In the genomic region with DNA sequence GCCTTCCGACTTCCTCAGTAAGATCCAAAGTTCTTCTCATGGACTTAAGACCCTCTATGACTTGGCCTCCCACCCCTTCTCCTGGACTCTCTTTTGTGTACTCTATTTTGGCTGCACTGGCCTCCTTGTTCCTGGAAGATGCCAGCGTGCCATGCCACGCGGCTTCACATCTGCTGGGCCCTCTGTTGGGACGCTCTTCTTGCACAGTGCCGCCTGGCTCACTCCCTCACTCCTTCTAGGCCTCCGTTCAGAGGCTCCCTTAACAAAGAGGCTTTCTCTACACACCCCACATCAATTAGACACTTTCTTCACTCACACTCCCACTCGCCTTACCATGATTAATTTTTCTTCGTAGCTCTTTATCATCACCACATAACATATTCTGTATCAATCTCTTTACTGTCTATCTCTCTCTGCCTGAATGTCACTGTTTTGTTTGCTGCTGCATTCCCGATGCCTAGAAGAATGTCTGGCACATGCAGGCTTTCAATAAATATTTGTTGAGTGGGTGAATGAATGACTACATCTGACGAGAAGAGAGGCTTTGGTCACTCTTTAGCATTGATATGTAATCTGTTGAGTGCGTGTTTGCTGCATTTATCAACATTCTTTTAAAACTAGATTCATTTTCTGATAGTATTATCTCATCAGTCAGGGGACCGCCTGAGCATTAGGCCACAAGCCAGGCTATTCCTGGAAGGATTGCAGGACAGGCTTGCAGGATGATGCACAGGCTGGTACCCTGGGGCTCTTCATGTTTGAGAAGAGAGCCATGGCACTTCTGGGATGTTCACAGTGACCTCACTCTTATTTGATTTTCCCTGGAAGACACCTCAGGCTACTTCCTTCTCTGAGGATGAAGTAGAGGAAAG, we compare ENCODE assay signal across 20 cellular contexts.
DNase-seq lines count a peak whose midpoint lies in the region; ATAC-seq and TF ChIP-seq lines count a peak whose summit lies in the region.
"Had no signal": no experiment of that assay in that cellular context is flagged by ENCODE, and none has a peak within 500 bp of the region (broad histone marks: within the 10 kb centered on the region; RNA-seq: fewer than 3 reads in every experiment).

No MANE protein-coding gene starts in this region.

- H3K4me3 ChIP-seq in adipocyte (ENCODE audit: low read length) (no peak overlapping the region), foreskin fibroblast (ENCODE audit: low read depth in 1 of 2, low read length in 2 of 2) (no peak overlapping the region), stomach (no peak overlapping the region), PC-9 (no peak overlapping the region)
- H3K4me3 ChIP-seq: BLaER1, dorsolateral prefrontal cortex, sigmoid colon had no signal

- H3K4me1 ChIP-seq in adipocyte (ENCODE audit: control insufficient read depth, insufficient read depth, low read length): peaks cover 54% of the 10 kb centered on the region
- peaks cover 0 to 19% (median 12%) of the 10 kb centered on the region in 4 donors for H3K4me1 ChIP-seq in stomach
- H3K4me1 ChIP-seq in PC-9 (replicated peaks; ENCODE audit: insufficient read depth): no peaks in the 10 kb centered on the region

- no TSS peak for BruUV-seq in PC-9 (replicated peaks; lab: Mats Ljungman, UMichigan)

- no peak for ATAC-seq in GM21786 (IDR thresholded peaks at IDR 0.05; ENCODE audit: unreplicated experiment)

- TF ChIP-seq POLR2A in stomach (IDR thresholded peaks at IDR 0.05): no peak

- POLR2A ChIA-PET in PC-9 (lab: Charles Lee; ENCODE audit: unreplicated experiment): no interaction called here

- no peaks in the 10 kb centered on the region for H3F3A ChIP-seq in PC-9 (ENCODE audit: insufficient read depth, low read depth)

- CTCF ChIA-PET in PC-9 (lab: Charles Lee): no interaction called here

- H4K20me1 ChIP-seq in PC-9 (ENCODE audit: insufficient read depth): no peaks in the 10 kb centered on the region
- H4K20me1 ChIP-seq: BLaER1 had no signal

- no peak overlapping the region for H3K4me2 ChIP-seq in PC-9
- H3K4me2 ChIP-seq: BLaER1 had no signal

- whole genome bisulfite sequencing in stomach, 5 donors: 57 to 66% (median 61%) methylated on average over 13 of the region's 13 CpGs

- H3K27ac ChIP-seq in stomach (peak overlapping the region in 3 of 5 donors; percentile 35 to 42 (median 41)), PC-9 (no peak overlapping the region)
- H3K27ac ChIP-seq: BLaER1, dorsolateral prefrontal cortex, neutrophil, sigmoid colon had no signal

- TF ChIP-seq CTCF in foreskin fibroblast (IDR thresholded peaks at IDR 0.05; ENCODE audit: low read depth, low read length) (no peak), stomach (IDR thresholded peaks at IDR 0.05) (no peak), PC-9 (conservative IDR thresholded peaks at IDR 0.05) (no peak)

- H3K9me3 ChIP-seq in adipocyte (ENCODE audit: control insufficient read depth, low read length): no peaks in the 10 kb centered on the region
- H3K9me3 ChIP-seq in stomach: no peaks in the 10 kb centered on the region
- H3K9me3 ChIP-seq in PC-9 (ENCODE audit: insufficient read depth, low read depth): no peaks in the 10 kb centered on the region
- H3K9me3 ChIP-seq: BLaER1, neutrophil, sigmoid colon had no signal

- H3K27me3 ChIP-seq in adipocyte (replicated peaks; ENCODE audit: control insufficient read depth, insufficient read depth, low read length) (no peaks in the 10 kb centered on the region), stomach (no peaks in the 10 kb centered on the region), PC-9 (ENCODE audit: insufficient read depth, low read depth) (no peaks in the 10 kb centered on the region)
- H3K27me3 ChIP-seq: BLaER1, dorsolateral prefrontal cortex, sigmoid colon had no signal

- H3K36me3 ChIP-seq in adipocyte (ENCODE audit: control insufficient read depth, insufficient read depth, low read length, severe bottlenecking) (no peaks in the 10 kb centered on the region), stomach (no peaks in the 10 kb centered on the region), PC-9 (ENCODE audit: low read depth) (no peaks in the 10 kb centered on the region)
- H3K36me3 ChIP-seq: BLaER1, neutrophil, sigmoid colon had no signal

- intact Hi-C loops in stomach (cut with DNase I; ENCODE audit: low total_unique reads) (no loop called here), PC-9 (cut with micrococcal nuclease; ENCODE audit: unreplicated experiment) (no loop called here)

- no peaks in the 10 kb centered on the region for H3K9me2 ChIP-seq in PC-9 (ENCODE audit: insufficient read depth)

- H2AFZ ChIP-seq in PC-9: no peak overlapping the region

- no peaks in the 10 kb centered on the region for H3K79me2 ChIP-seq in PC-9 (ENCODE audit: low read depth)

- no peak for TF ChIP-seq EP300 in stomach (IDR thresholded peaks at IDR 0.05)

- H3K9ac ChIP-seq in adipocyte (ENCODE audit: low read length): peak overlapping the region; percentile 42
- H3K9ac ChIP-seq: BLaER1 had no signal

- peak; percentile 36 for DNase-seq in HCEC 1CT
- peak; percentile 70 for DNase-seq in adipocyte (ENCODE audit: low read depth)
- peak; percentile 83 to 92 for DNase-seq in foreskin fibroblast
- no peak for DNase-seq in stomach
- DNase-seq in NCI-H774 (lab: John Stamatoyannopoulos, UW): no peak
- no peak for DNase-seq in PC-9
- DNase-seq: activated CD4-positive, alpha-beta T cell treated with anti-CD3 and anti-CD28 coated beads, Interleukin-2, amount 10 ng/mL, durations not matched to agents 24 days and 14 days; activated naive CD4-positive, alpha-beta T cell treated with Interleukin-2 at 50 U/mL for 16 hours; activated T-cell treated with anti-CD3 and anti-CD28 coated beads for 4 hours; dorsolateral prefrontal cortex; hypothalamus; KBM-7; left cardiac atrium; NCI-H1092; sigmoid colon; stimulated activated CD4-positive, alpha-beta T cell treated with anti-CD3 and anti-CD28 coated beads, Interleukin-2, amount 100 ng/mL, for 24 hours; substantia nigra had no signal

Comparison
In these comparisons a context has a peak if more than half of its experiments do, and no peak if none do; other contexts are left out.
1. DNase-seq: peak in HCEC 1CT (single experiment), adipocyte (single experiment) and foreskin fibroblast (2 of 2); none in stomach (single experiment), NCI-H774 (single experiment) and PC-9 (0 of 2).